20 cellular contexts compared by ENCODE assay signal in genomic region chr12:88658009-88658408, GRCh38.
DNase-seq lines count a peak whose midpoint lies in the region; ATAC-seq, FAIRE-seq and TF ChIP-seq lines count a peak whose summit lies in the region.
"Had no signal": no experiment of that assay in that cellular context is flagged by ENCODE, and none has a peak within 500 bp of the region (broad histone marks: within the 10 kb centered on the region; RNA-seq: fewer than 3 reads in every experiment).

No MANE protein-coding gene starts in this region.

- H3K4me1 ChIP-seq in right atrium auricular region = no peaks in the 10 kb centered on the region
- H3K4me1 ChIP-seq in mammary epithelial cell (ENCODE audit: insufficient read depth, low read length) = peaks cover 18% of the 10 kb centered on the region
- peaks cover 14% of the 10 kb centered on the region for H3K4me1 ChIP-seq in left ventricle myocardium inferior
- H3K4me1 ChIP-seq: neural progenitor cell, Peyer's patch had no signal

- FAIRE-seq in urothelium cell line (lab: Jason Lieb, UNC) = no peak
- no peak for FAIRE-seq in GM19239 (lab: Jason Lieb, UNC)
- FAIRE-seq: kidney had no signal

- in situ Hi-C loops in mammary epithelial cell (cut with MboI; ENCODE audit: low sequenced_read_pairs in 2 of 2) = no loop called here

- CTCF ChIA-PET in mammary epithelial cell (lab: Charles Lee; ENCODE audit: low non-redundant PET) = interaction anchor here (0.6 kb wide), 3 partner anchors 15 to 78 kb away, joined by 4 to 14 read pairs (median 4); no protein-coding TSS in a partner anchor

- H3K79me2 ChIP-seq in mammary epithelial cell (ENCODE audit: insufficient read depth, low read length) = no peaks in the 10 kb centered on the region

- peak overlapping the region; percentile 67 for H3K4me2 ChIP-seq in mammary epithelial cell (ENCODE audit: insufficient read depth, low read depth, low read length)
- H3K4me2 ChIP-seq: neural progenitor cell had no signal

- peak; percentile 55 for ATAC-seq in Right ventricle myocardium superior (ENCODE audit: poor library complexity)
- ATAC-seq: T-cell had no signal

- no peaks in the 10 kb centered on the region for H3K9me3 ChIP-seq in right atrium auricular region
- H3K9me3 ChIP-seq in mammary epithelial cell (replicated peaks; ENCODE audit: insufficient read depth, low read length) = no peaks in the 10 kb centered on the region
- peaks cover 8% of the 10 kb centered on the region for H3K9me3 ChIP-seq in left ventricle myocardium inferior (replicated peaks)
- H3K9me3 ChIP-seq: Peyer's patch had no signal

- TF ChIP-seq CTCF in right atrium auricular region (IDR thresholded peaks at IDR 0.05) (no peak), mammary epithelial cell (conservative IDR thresholded peaks at IDR 0.05 in 1 of 2, IDR thresholded peaks at IDR 0.05 in 1 of 2; ENCODE audit: extremely low read depth in 1 of 2, insufficient read depth in 1 of 2, low read depth in 1 of 2, low read length in 2 of 2) (no peak), left ventricle myocardium inferior (IDR thresholded peaks at IDR 0.05; ENCODE audit: borderline replicate concordance) (no peak)

- no TSS peak for BruUV-seq in mammary epithelial cell (replicated peaks; lab: Mats Ljungman, UMichigan)

- H3K4me3 ChIP-seq in right atrium auricular region (no peak overlapping the region), mammary epithelial cell (replicated peaks in 1 of 3; ENCODE audit: insufficient read depth in 1 of 3, low read depth in 2 of 3, low read length in 3 of 3) (no peak overlapping the region), left ventricle myocardium inferior (no peak overlapping the region)
- H3K4me3 ChIP-seq: neural progenitor cell, Peyer's patch had no signal

- dilution Hi-C loops in mammary epithelial cell (cut with HindIII; ENCODE audit: low sequenced_read_pairs) = no loop called here

- no peaks in the 10 kb centered on the region for H3K27me3 ChIP-seq in right atrium auricular region
- no peaks in the 10 kb centered on the region for H3K27me3 ChIP-seq in mammary epithelial cell (ENCODE audit: insufficient read depth, low read length)
- H3K27me3 ChIP-seq in left ventricle myocardium inferior (ENCODE audit: low read depth) = no peaks in the 10 kb centered on the region
- H3K27me3 ChIP-seq: neural progenitor cell, Peyer's patch had no signal

- no peak overlapping the region for H2AFZ ChIP-seq in mammary epithelial cell (ENCODE audit: low read depth, low read length)
- H2AFZ ChIP-seq: neural progenitor cell had no signal

- H3K27ac ChIP-seq in right atrium auricular region = no peak overlapping the region
- H3K27ac ChIP-seq in mammary epithelial cell (ENCODE audit: insufficient read depth, low read depth, low read length) = peak overlapping the region; percentile 91
- peak overlapping the region; percentile 71 for H3K27ac ChIP-seq in left ventricle myocardium inferior (replicated peaks)
- H3K27ac ChIP-seq: neural progenitor cell, Peyer's patch had no signal

- H3K36me3 ChIP-seq in right atrium auricular region = no peaks in the 10 kb centered on the region
- H3K36me3 ChIP-seq in mammary epithelial cell (ENCODE audit: insufficient read depth, low read length) = no peaks in the 10 kb centered on the region
- H3K36me3 ChIP-seq in left ventricle myocardium inferior = no peaks in the 10 kb centered on the region
- H3K36me3 ChIP-seq: neural progenitor cell, Peyer's patch had no signal

- H3K9ac ChIP-seq in mammary epithelial cell (ENCODE audit: insufficient read depth, low read length) = peak overlapping the region; percentile 42
- H3K9ac ChIP-seq: neural progenitor cell had no signal

- no peaks in the 10 kb centered on the region for H4K20me1 ChIP-seq in mammary epithelial cell (ENCODE audit: insufficient read depth, low read length)

- DNase-seq in Right ventricle myocardium superior (no peak), right atrium auricular region (ENCODE audit: low spot score) (no peak), mammary epithelial cell (peak; percentile 85), left ventricle myocardium inferior (no peak), urothelium cell line (ENCODE audit: low spot score) (peak; percentile 9), MV-4-11 (lab: John Stamatoyannopoulos, UW) (no peak), SHP77 (lab: John Stamatoyannopoulos, UW) (no peak), GM19239 (ENCODE audit: insufficient read length, low spot score) (no peak)
- DNase-seq: activated CD4-positive, alpha-beta T cell treated with anti-CD3 and anti-CD28 coated beads, Interleukin-2, amount 50 U/mL, for 4 hours; activated naive CD4-positive, alpha-beta T cell treated with anti-CD3 and anti-CD28 coated beads for 36 hours; aorta; CD4-positive, alpha-beta memory T cell; DND-41; HFFc6; kidney; NCI-H526 treated with DMSO at 0.1 percent for 48 hours; Peyer's patch; retina; T-cell had no signal

- intact Hi-C loops in Right ventricle myocardium superior (cut with DNase I) = no loop called here
- intact Hi-C loops in mammary epithelial cell (cut with micrococcal nuclease) = no loop called here
- intact Hi-C loops in left ventricle myocardium inferior (cut with micrococcal nuclease) = no loop called here

Comparison
In these comparisons a context has a peak if more than half of its experiments do, and no peak if none do; other contexts are left out.
1. H3K27ac ChIP-seq: peak in mammary epithelial cell (single experiment) and left ventricle myocardium inferior (single experiment); none in right atrium auricular region (0 of 2).
2. DNase-seq: peak in mammary epithelial cell (single experiment) and urothelium cell line (single experiment); none in Right ventricle myocardium superior (single experiment), right atrium auricular region (single experiment), left ventricle myocardium inferior (single experiment), MV-4-11 (single experiment), SHP77 (0 of 2) and GM19239 (single experiment).